ENCODE assay signal across 19 cellular contexts in genomic region chr5:81315336-81315735, GRCh38. TPM values are rescaled to one million over a fixed set of nuclear protein-coding genes. Genes with fewer than 3 reads are reported as not detected.
DNase-seq lines count a peak whose midpoint lies in the region; ATAC-seq and TF ChIP-seq lines count a peak whose summit lies in the region.
"Had no signal": no experiment of that assay in that cellular context is flagged by ENCODE, and none has a peak within 500 bp of the region (broad histone marks: within the 10 kb centered on the region; RNA-seq: fewer than 3 reads in every experiment).

No MANE protein-coding gene starts in this region.

- H3K27me3 ChIP-seq in HAP-1 (ENCODE audit: low read depth) (no peaks in the 10 kb centered on the region), MM.1S (replicated peaks; ENCODE audit: insufficient read depth, low read length) (no peaks in the 10 kb centered on the region)
- H3K27me3 ChIP-seq: heart right ventricle, Peyer's patch, stomach had no signal

- H3K27ac Mint-ChIP-seq in activated naive CD8-positive, alpha-beta T cell treated with anti-CD3 and anti-CD28 coated beads for 36 hours, result no peak overlapping the region

- no peak overlapping the region for H3K4me2 ChIP-seq in MM.1S (ENCODE audit: low read depth, low read length)

- H3K4me1 ChIP-seq in HAP-1, result peaks cover 26% of the 10 kb centered on the region
- H3K4me1 ChIP-seq in MM.1S (ENCODE audit: low read length), result no peaks in the 10 kb centered on the region
- H3K4me1 ChIP-seq: heart right ventricle, parathyroid adenoma, Peyer's patch, stomach had no signal

- no peak overlapping the region for H3K9ac ChIP-seq in MM.1S (ENCODE audit: low read length)
- H3K9ac ChIP-seq: parathyroid adenoma had no signal

- peaks cover 15% of the 10 kb centered on the region for H3K36me3 ChIP-seq in HAP-1 (replicated peaks)
- no peaks in the 10 kb centered on the region for H3K36me3 ChIP-seq in MM.1S (replicated peaks; ENCODE audit: insufficient read depth, low read length)

- no peaks in the 10 kb centered on the region for H3K79me2 ChIP-seq in MM.1S (ENCODE audit: low read length)
- H3K79me2 ChIP-seq: parathyroid adenoma had no signal

- no peak for TF ChIP-seq CTCF in fibroblast of the aortic adventitia (IDR thresholded peaks at IDR 0.05; ENCODE audit: insufficient read depth, low read length)
- TF ChIP-seq CTCF in MM.1S (IDR thresholded peaks at IDR 0.05; ENCODE audit: low read length), result no peak

- H3K4me3 Mint-ChIP-seq in activated naive CD8-positive, alpha-beta T cell treated with anti-CD3 and anti-CD28 coated beads for 36 hours, result no peak overlapping the region
- H3K4me3 Mint-ChIP-seq: central memory CD8-positive, alpha-beta T cell had no signal

- no peaks in the 10 kb centered on the region for H4K20me1 ChIP-seq in MM.1S (ENCODE audit: insufficient read depth, low read length)

- H3K9me3 ChIP-seq in HAP-1, result no peaks in the 10 kb centered on the region
- no peaks in the 10 kb centered on the region for H3K9me3 ChIP-seq in MM.1S (replicated peaks; ENCODE audit: insufficient read depth, low read length)
- H3K9me3 ChIP-seq: heart right ventricle, Peyer's patch, stomach had no signal

- no peaks in the 10 kb centered on the region for H3F3A ChIP-seq in MM.1S (ENCODE audit: insufficient read depth, low read length)

- H3K9me3 Mint-ChIP-seq in activated naive CD8-positive, alpha-beta T cell treated with anti-CD3 and anti-CD28 coated beads for 36 hours, result no peaks in the 10 kb centered on the region
- H3K9me3 Mint-ChIP-seq: central memory CD8-positive, alpha-beta T cell had no signal

- DNase-seq in A172 (ENCODE audit: low spot score), result peak; percentile 39
- DNase-seq in HAP-1 (ENCODE audit: low spot score in 2 of 2), result peak; percentile 24 to 76
- peak; percentile 78 for DNase-seq in amniotic epithelial cell (ENCODE audit: low read depth)
- peak; percentile 53 for DNase-seq in fibroblast of the aortic adventitia (ENCODE audit: low read depth)
- DNase-seq in HPDE6-E6E7 (ENCODE audit: extremely low spot score), result no peak
- no peak for DNase-seq in activated naive CD8-positive, alpha-beta T cell treated with anti-CD3 and anti-CD28 coated beads for 36 hours
- DNase-seq in MM.1S, result no peak
- DNase-seq: 8988T; activated naive CD4-positive, alpha-beta T cell treated with Interleukin-2 at 50 U/mL for 16 hours; GDM1; heart right ventricle; kidney glomerular epithelial cell; NCI-H2081 treated with DMSO at 0.1 percent for 48 hours; NCI-H774; Peyer's patch; stomach had no signal

- no peak overlapping the region for H3K27ac ChIP-seq in MM.1S (ENCODE audit: low read length)
- H3K27ac ChIP-seq: heart right ventricle, parathyroid adenoma, Peyer's patch, stomach had no signal

- H3K4me3 ChIP-seq in HAP-1 (no peak overlapping the region), fibroblast of the aortic adventitia (ENCODE audit: low read depth, low read length) (no peak overlapping the region), MM.1S (ENCODE audit: low read length) (no peak overlapping the region)
- H3K4me3 ChIP-seq: heart right ventricle, Peyer's patch, stomach had no signal

- no peaks in the 10 kb centered on the region for H3K27me3 Mint-ChIP-seq in activated naive CD8-positive, alpha-beta T cell treated with anti-CD3 and anti-CD28 coated beads for 36 hours
- H3K27me3 Mint-ChIP-seq: central memory CD8-positive, alpha-beta T cell had no signal

- peaks cover 1% of the 10 kb centered on the region for H3K4me1 Mint-ChIP-seq in activated naive CD8-positive, alpha-beta T cell treated with anti-CD3 and anti-CD28 coated beads for 36 hours
- H3K4me1 Mint-ChIP-seq: central memory CD8-positive, alpha-beta T cell had no signal

- in situ Hi-C loops in HAP-1 (cut with MboI; ENCODE audit: low sequenced_read_pairs), result no loop called here

- no peak overlapping the region for H2AFZ ChIP-seq in MM.1S (ENCODE audit: low read length)
- H2AFZ ChIP-seq: parathyroid adenoma had no signal

- H3K9me2 ChIP-seq in MM.1S (replicated peaks; ENCODE audit: insufficient read depth, low read length), result no peaks in the 10 kb centered on the region

- peaks cover 3% of the 10 kb centered on the region for H3K36me3 Mint-ChIP-seq in activated naive CD8-positive, alpha-beta T cell treated with anti-CD3 and anti-CD28 coated beads for 36 hours

- ATAC-seq in HG03342 (IDR thresholded peaks at IDR 0.05; ENCODE audit: unreplicated experiment), result no peak
- ATAC-seq: heart right ventricle had no signal

RNA-seq across cellular contexts. Expression of gene ZCCHC9, which starts 13.9 kb away (rescaled TPM):
- total RNA-seq in A172 (2014; rRNA removed; shearing (Covaris generic)), result 37.8 and 41.1 TPM in 2 replicates
- total RNA-seq in fibroblast of the aortic adventitia (ENCODE audit: low replicate concordance), result 26.5 and 30.8 TPM in 2 replicates
- 10 to 100 TPM; 38.9 to 39.8 TPM for total RNA-seq in activated naive CD8-positive, alpha-beta T cell treated with anti-CD3 and anti-CD28 coated beads for 36 hours

Comparison
In these comparisons a context has a peak if more than half of its experiments do, and no peak if none do; other contexts are left out.
1. DNase-seq: peak in A172 (single experiment), HAP-1 (2 of 2), amniotic epithelial cell (single experiment) and fibroblast of the aortic adventitia (single experiment); none in HPDE6-E6E7 (single experiment), activated naive CD8-positive, alpha-beta T cell treated with anti-CD3 and anti-CD28 coated beads for 36 hours (single experiment) and MM.1S (single experiment).